Comparison of ENCODE assay signal across 1 cellular context in the genomic region with DNA sequence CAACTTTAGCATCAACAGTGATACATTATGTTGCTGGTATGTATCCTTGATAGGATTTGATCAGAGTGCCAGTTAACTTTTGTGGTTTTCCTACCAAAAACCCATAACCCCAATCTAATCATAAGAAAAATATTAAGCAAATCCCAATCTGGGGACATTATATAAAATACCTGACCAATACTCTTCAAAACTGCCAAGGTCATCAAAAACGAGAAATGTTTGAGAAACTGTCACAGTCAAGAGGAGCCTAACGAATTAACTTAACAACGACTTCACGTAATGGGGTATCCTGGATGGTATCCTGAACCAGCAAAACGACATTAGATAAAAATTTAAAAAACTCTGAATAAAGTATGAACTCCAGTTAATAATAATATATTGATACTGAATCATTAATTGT.
TF ChIP-seq lines count a peak whose summit lies in the region.

No MANE protein-coding gene starts in this region.

TF ChIP-seq in HepG2, 621 proteins besides CTCF, POLR2A, EP300 and RAD21 (continued from another document):
- TF ChIP-seq, protein P1, sequence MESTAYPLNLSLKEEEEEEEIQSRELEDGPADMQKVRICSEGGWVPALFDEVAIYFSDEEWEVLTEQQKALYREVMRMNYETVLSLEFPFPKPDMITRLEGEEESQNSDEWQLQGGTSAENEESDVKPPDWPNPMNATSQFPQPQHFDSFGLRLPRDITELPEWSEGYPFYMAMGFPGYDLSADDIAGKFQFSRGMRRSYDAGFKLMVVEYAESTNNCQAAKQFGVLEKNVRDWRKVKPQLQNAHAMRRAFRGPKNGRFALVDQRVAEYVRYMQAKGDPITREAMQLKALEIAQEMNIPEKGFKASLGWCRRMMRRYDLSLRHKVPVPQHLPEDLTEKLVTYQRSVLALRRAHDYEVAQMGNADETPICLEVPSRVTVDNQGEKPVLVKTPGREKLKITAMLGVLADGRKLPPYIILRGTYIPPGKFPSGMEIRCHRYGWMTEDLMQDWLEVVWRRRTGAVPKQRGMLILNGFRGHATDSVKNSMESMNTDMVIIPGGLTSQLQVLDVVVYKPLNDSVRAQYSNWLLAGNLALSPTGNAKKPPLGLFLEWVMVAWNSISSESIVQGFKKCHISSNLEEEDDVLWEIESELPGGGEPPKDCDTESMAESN (CRISPR knock-in tag; conservative IDR thresholded peaks at IDR 0.05) = no peak
- TF ChIP-seq, protein P2, sequence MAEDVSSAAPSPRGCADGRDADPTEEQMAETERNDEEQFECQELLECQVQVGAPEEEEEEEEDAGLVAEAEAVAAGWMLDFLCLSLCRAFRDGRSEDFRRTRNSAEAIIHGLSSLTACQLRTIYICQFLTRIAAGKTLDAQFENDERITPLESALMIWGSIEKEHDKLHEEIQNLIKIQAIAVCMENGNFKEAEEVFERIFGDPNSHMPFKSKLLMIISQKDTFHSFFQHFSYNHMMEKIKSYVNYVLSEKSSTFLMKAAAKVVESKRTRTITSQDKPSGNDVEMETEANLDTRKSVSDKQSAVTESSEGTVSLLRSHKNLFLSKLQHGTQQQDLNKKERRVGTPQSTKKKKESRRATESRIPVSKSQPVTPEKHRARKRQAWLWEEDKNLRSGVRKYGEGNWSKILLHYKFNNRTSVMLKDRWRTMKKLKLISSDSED (CRISPR knock-in tag; IDR thresholded peaks at IDR 0.05) = no peak
- TF ChIP-seq RBM22 (optimal IDR thresholded peaks at IDR 0.05; ENCODE audit: low read length) (no peak), ZKSCAN5 (CRISPR knock-in tag; IDR thresholded peaks at IDR 0.05) (no peak), ZBTB20 (CRISPR knock-in tag; IDR thresholded peaks at IDR 0.05; ENCODE audit: borderline replicate concordance, low read depth) (no peak), MAFK (conservative IDR thresholded peaks at IDR 0.05 in 1 of 2, IDR thresholded peaks at IDR 0.05 in 1 of 2; ENCODE audit: low read length in 2 of 2) (peak; percentile 88 to 93), MAFF (IDR thresholded peaks at IDR 0.05; ENCODE audit: low read depth, low read length) (peak; percentile 88), ZNF616 (CRISPR knock-in tag; IDR thresholded peaks at IDR 0.05; ENCODE audit: low read depth) (no peak)
- TF ChIP-seq, protein P3, sequence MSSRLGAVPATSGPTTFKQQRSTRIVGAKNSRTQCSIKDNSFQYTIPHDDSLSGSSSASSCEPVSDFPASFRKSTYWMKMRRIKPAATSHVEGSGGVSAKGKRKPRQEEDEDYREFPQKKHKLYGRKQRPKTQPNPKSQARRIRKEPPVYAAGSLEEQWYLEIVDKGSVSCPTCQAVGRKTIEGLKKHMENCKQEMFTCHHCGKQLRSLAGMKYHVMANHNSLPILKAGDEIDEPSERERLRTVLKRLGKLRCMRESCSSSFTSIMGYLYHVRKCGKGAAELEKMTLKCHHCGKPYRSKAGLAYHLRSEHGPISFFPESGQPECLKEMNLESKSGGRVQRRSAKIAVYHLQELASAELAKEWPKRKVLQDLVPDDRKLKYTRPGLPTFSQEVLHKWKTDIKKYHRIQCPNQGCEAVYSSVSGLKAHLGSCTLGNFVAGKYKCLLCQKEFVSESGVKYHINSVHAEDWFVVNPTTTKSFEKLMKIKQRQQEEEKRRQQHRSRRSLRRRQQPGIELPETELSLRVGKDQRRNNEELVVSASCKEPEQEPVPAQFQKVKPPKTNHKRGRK (CRISPR knock-in tag; IDR thresholded peaks at IDR 0.05) = no peak
